Comparison of ENCODE assay signal across 8 cellular contexts in the genomic region with DNA sequence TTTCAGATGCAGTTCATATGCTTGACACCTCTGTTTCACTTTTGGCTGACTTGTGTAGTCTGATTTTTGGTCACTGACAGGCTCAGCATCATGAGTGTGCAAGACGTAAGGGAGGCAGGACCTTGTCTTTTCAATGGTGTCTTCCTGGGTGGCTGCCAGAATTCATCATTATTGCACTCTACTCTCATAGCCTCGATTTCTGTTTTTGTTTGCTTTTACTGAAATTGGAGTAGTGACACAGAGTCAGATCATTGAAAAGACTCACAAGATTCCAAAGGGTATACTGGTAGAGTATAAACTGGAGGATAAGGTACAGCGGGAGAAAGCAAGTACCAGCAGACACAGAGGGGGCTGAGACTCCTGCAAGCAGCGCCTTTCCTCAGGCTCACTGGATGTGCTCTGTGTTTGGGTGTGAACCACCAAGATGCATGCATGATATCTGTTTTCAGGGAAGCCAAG.
A peak's percentile ranks its signal among the peaks of the same experiment; 100 is the strongest.
DNase-seq lines count a peak whose midpoint lies in the region; ATAC-seq, FAIRE-seq and TF ChIP-seq lines count a peak whose summit lies in the region.

No MANE protein-coding gene starts in this region.

- POLR2A ChIA-PET in K562 (lab: Yijun Ruan, JAX): interaction anchor here (1.0 to 1.2 kb wide), 2 partner anchors 8 to 16 kb away, joined by 3 read pairs; no protein-coding TSS in a partner anchor

- peak overlapping the region in 3 of 11 experiments; percentile 30 to 46 (median 43); a peak in 5 of 22 replicates for H3K27ac ChIP-seq in BLaER1 treated with 17β-estradiol and CSF1 and Interleukin-3, amounts not matched to agents 10 nM and 100 nM
- peak overlapping the region; percentile 56 for H3K27ac ChIP-seq in K562 (ENCODE audit: extremely low read depth, low read depth, low read length)

- H3K9me1 ChIP-seq in K562 (ENCODE audit: control insufficient read depth, insufficient read depth, low read length): no peaks in the 10 kb centered on the region

- TF ChIP-seq CTCF in K562 (IDR thresholded peaks at IDR 0.05 in 2 of 3, conservative IDR thresholded peaks at IDR 0.05 in 1 of 3; ENCODE audit: insufficient read depth in 2 of 3, low read depth in 1 of 3, low read length in 3 of 3): no peak

- no peak for TF ChIP-seq RAD21 in K562 (CRISPR knock-in tag; conservative IDR thresholded peaks at IDR 0.05 in 1 of 2, IDR thresholded peaks at IDR 0.05 in 1 of 2)

- no peaks in the 10 kb centered on the region for H3K79me2 ChIP-seq in K562 (ENCODE audit: control insufficient read depth, insufficient read depth, low read length)

- peak overlapping the region; percentile 0 to 68 (median 36); a peak in 16 of 22 replicates for H3K4me2 ChIP-seq in BLaER1 treated with 17β-estradiol and CSF1 and Interleukin-3, amounts not matched to agents 10 nM and 100 nM
- H3K4me2 ChIP-seq in K562 (ENCODE audit: insufficient read depth, low read length): peak overlapping the region; percentile 65

- in situ Hi-C loops in K562 (cut with MboI): no loop called here

- TF ChIP-seq POLR2A in K562 (conservative IDR thresholded peaks at IDR 0.05): no peak

- ATAC-seq in GM19328 (IDR thresholded peaks at IDR 0.05; ENCODE audit: unreplicated experiment) (peak; percentile 43), HG03159 (IDR thresholded peaks at IDR 0.05; ENCODE audit: unreplicated experiment) (peak; percentile 53), K562 (peak; percentile 82), Right ventricle myocardium inferior (no peak), left lobe of liver (no peak)

- intact Hi-C loops in K562 (cut with micrococcal nuclease): no loop called here
- intact Hi-C loops in Right ventricle myocardium inferior (cut with DNase I): no loop called here

- TF ChIP-seq EP300 in K562 (IDR thresholded peaks at IDR 0.05; ENCODE audit: low read length): no peak

- peak in 2 of 4 experiments; percentile 23 to 37 for DNase-seq in K562 (ENCODE audit: extremely low read depth in 1 of 4, low spot score in 3 of 4)
- DNase-seq in NCI-H2029 (lab: John Stamatoyannopoulos, UW): no peak
- DNase-seq in Right ventricle myocardium inferior (ENCODE audit: missing footprints): no peak
- no peak for DNase-seq in left lobe of liver (ENCODE audit: low spot score)
- DNase-seq in activated CD8-positive, alpha-beta memory T cell treated with anti-CD3 and anti-CD28 coated beads, Interleukin-2, amount 50 U/mL, for 4 hours: no peak

- no peaks in the 10 kb centered on the region for H3K27me3 ChIP-seq in BLaER1 treated with 17β-estradiol and CSF1 and Interleukin-3, amounts not matched to agents 10 nM and 100 nM
- H3K27me3 ChIP-seq in K562 (ENCODE audit: control insufficient read depth in 2 of 2, insufficient read depth in 2 of 2, low read length in 2 of 2): no peaks in the 10 kb centered on the region

- no peak overlapping the region for H3K4me3 ChIP-seq in BLaER1 treated with 17β-estradiol and CSF1 and Interleukin-3, amounts not matched to agents 10 nM and 100 nM
- H3K4me3 ChIP-seq in K562: no peak overlapping the region

- H3K36me3 ChIP-seq in BLaER1 treated with 17β-estradiol and CSF1 and Interleukin-3, amounts not matched to agents 10 nM and 100 nM: peaks cover 0 to 10% (median 4%) of the 10 kb centered on the region in 11 experiments; a peak in 7 of 22 replicates
- H3K36me3 ChIP-seq in K562 (ENCODE audit: control insufficient read depth, insufficient read depth, low read length): no peaks in the 10 kb centered on the region

- no peaks in the 10 kb centered on the region for H4K20me1 ChIP-seq in BLaER1 treated with 17β-estradiol and CSF1 and Interleukin-3, amounts not matched to agents 10 nM and 100 nM
- H4K20me1 ChIP-seq in K562 (replicated peaks; ENCODE audit: control insufficient read depth, insufficient read depth, low read length): no peaks in the 10 kb centered on the region

- H3K9me3 ChIP-seq in BLaER1 treated with 17β-estradiol and CSF1 and Interleukin-3, amounts not matched to agents 10 nM and 100 nM (replicated peaks in 1 of 11): peaks cover 0 to 8% (median 0%) of the 10 kb centered on the region in 11 experiments; a peak in 1 of 22 replicates
- no peaks in the 10 kb centered on the region for H3K9me3 ChIP-seq in K562 (replicated peaks; ENCODE audit: control insufficient read depth, insufficient read depth, low read depth, low read length)

- WGBS in K562 (ENCODE audit: insufficient coverage, low coverage, missing lambda C conversion rate): 27% methylated on average over 4 of the region's 4 CpGs

- CTCF ChIA-PET in K562 (lab: Yijun Ruan, JAX; ENCODE audit: low intra/inter-chr PET ratio): no interaction called here

- H2AFZ ChIP-seq in K562 (ENCODE audit: low read depth, low read length): peak overlapping the region; percentile 91

- FAIRE-seq in K562 (lab: Jason Lieb, UNC): peak; percentile 26

- no peak overlapping the region; a peak in 1 of 22 replicates for H3K9ac ChIP-seq in BLaER1 treated with 17β-estradiol and CSF1 and Interleukin-3, amounts not matched to agents 10 nM and 100 nM
- peak overlapping the region; percentile 47 to 58; a peak in 3 of 4 replicates for H3K9ac ChIP-seq in K562 (ENCODE audit: insufficient read depth in 1 of 2, low read depth in 2 of 2, low read length in 2 of 2)

- H3K4me1 ChIP-seq in BLaER1 treated with 17β-estradiol and CSF1 and Interleukin-3, amounts not matched to agents 10 nM and 100 nM: peaks cover 0 to 36% (median 28%) of the 10 kb centered on the region in 10 experiments; a peak in 18 of 20 replicates
- H3K4me1 ChIP-seq in K562 (replicated peaks in 1 of 2; ENCODE audit: control insufficient read depth in 2 of 2, insufficient read depth in 2 of 2, low read length in 2 of 2): peaks cover 5 to 14% of the 10 kb centered on the region in 2 experiments; a peak in 4 of 5 replicates

- no TSS peak for BruUV-seq in K562 (replicated peaks; lab: Mats Ljungman, UMichigan)

TF ChIP-seq in K562, 482 proteins besides CTCF, POLR2A, EP300 and RAD21:
- TF ChIP-seq TBP (optimal IDR thresholded peaks at IDR 0.05; ENCODE audit: low read depth, low read length): no peak
- TF ChIP-seq, protein P1, sequence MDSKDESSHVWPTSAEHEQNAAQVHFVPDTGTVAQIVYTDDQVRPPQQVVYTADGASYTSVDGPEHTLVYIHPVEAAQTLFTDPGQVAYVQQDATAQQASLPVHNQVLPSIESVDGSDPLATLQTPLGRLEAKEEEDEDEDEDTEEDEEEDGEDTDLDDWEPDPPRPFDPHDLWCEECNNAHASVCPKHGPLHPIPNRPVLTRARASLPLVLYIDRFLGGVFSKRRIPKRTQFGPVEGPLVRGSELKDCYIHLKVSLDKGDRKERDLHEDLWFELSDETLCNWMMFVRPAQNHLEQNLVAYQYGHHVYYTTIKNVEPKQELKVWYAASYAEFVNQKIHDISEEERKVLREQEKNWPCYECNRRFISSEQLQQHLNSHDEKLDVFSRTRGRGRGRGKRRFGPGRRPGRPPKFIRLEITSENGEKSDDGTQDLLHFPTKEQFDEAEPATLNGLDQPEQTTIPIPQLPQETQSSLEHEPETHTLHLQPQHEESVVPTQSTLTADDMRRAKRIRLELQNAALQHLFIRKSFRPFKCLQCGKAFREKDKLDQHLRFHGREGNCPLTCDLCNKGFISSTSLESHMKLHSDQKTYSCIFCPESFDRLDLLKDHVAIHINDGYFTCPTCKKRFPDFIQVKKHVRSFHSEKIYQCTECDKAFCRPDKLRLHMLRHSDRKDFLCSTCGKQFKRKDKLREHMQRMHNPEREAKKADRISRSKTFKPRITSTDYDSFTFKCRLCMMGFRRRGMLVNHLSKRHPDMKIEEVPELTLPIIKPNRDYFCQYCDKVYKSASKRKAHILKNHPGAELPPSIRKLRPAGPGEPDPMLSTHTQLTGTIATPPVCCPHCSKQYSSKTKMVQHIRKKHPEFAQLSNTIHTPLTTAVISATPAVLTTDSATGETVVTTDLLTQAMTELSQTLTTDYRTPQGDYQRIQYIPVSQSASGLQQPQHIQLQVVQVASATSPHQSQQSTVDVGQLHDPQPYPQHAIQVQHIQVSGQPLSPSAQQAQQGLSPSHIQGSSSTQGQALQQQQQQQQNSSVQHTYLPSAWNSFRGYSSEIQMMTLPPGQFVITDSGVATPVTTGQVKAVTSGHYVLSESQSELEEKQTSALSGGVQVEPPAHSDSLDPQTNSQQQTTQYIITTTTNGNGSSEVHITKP (IDR thresholded peaks at IDR 0.05; ENCODE audit: partially characterized antibody): peak; percentile 35
- TF ChIP-seq NFIC (IDR thresholded peaks at IDR 0.05): peak; percentile 33

Comparison
In these comparisons a context has a peak if more than half of its experiments do, and no peak if none do; other contexts are left out.
1. H3K9ac ChIP-seq: peak in K562 (2 of 2); none in BLaER1 treated with 17β-estradiol and CSF1 and Interleukin-3, amounts not matched to agents 10 nM and 100 nM (0 of 11).
2. ATAC-seq: peak in GM19328 (single experiment), HG03159 (single experiment) and K562 (single experiment); none in Right ventricle myocardium inferior (single experiment) and left lobe of liver (single experiment).